ENCODE assay signal across 1 cellular context in genomic region chr19:5805465-5806132, GRCh38.
A peak's percentile ranks its signal among the peaks of the same experiment; 100 is the strongest.
TF ChIP-seq lines count a peak whose summit lies in the region.

No MANE protein-coding gene starts in this region.

TF ChIP-seq in GM23338, 12 proteins besides CTCF, POLR2A, EP300 and RAD21:
- no peak for TF ChIP-seq ZNF462 (CRISPR knock-in tag; IDR thresholded peaks at IDR 0.05)
- no peak for TF ChIP-seq REST (IDR thresholded peaks at IDR 0.05; ENCODE audit: unreplicated experiment)
- TF ChIP-seq NANOG (IDR thresholded peaks at IDR 0.05; ENCODE audit: borderline replicate concordance): no peak
- TF ChIP-seq JUNB (IDR thresholded peaks at IDR 0.05; ENCODE audit: unreplicated experiment): no peak
- TF ChIP-seq ETS1 (IDR thresholded peaks at IDR 0.05): peak; percentile 41; the same call in 1 of the 2 replicates
- TF ChIP-seq EZH2phosphoT487 (IDR thresholded peaks at IDR 0.05; ENCODE audit: unreplicated experiment): no peak
- TF ChIP-seq ZNF331 (CRISPR knock-in tag; IDR thresholded peaks at IDR 0.05; ENCODE audit: low read depth): no peak
